In genomic region chrX:73213734-73214133, GRCh38 we compare ENCODE assay signal across 10 cellular contexts. TPM values are rescaled to one million over a fixed set of nuclear protein-coding genes. Genes with fewer than 3 reads are reported as not detected.
DNase-seq lines count a peak whose midpoint lies in the region; ATAC-seq, FAIRE-seq and TF ChIP-seq lines count a peak whose summit lies in the region.
"Had no signal": no experiment of that assay in that cellular context is flagged by ENCODE, and none has a peak within 500 bp of the region (broad histone marks: within the 10 kb centered on the region; RNA-seq: fewer than 3 reads in every experiment).

No MANE protein-coding gene starts in this region.

- no peaks in the 10 kb centered on the region for H3K79me2 ChIP-seq in osteoblast (ENCODE audit: insufficient read depth, low read length)

- H3K9me3 ChIP-seq in CD4-positive, CD25-positive, alpha-beta regulatory T cell (ENCODE audit: control insufficient read depth in 2 of 2, low read length in 2 of 2) = no peaks in the 10 kb centered on the region
- H3K9me3 ChIP-seq in NT2/D1 (ENCODE audit: insufficient read depth, low read length) (no peaks in the 10 kb centered on the region), osteoblast (ENCODE audit: low read depth, low read length) (no peaks in the 10 kb centered on the region)

- H3K4me3 ChIP-seq in CD4-positive, CD25-positive, alpha-beta regulatory T cell (ENCODE audit: low read depth, low read length) = peak overlapping the region; percentile 90
- H3K4me3 ChIP-seq in NT2/D1 (ENCODE audit: insufficient read length, low read depth) = peak overlapping the region; percentile 78
- H3K4me3 ChIP-seq in osteoblast (ENCODE audit: insufficient read depth, low read length) = no peak overlapping the region

- peak overlapping the region; percentile 80 for H3K27ac ChIP-seq in CD4-positive, CD25-positive, alpha-beta regulatory T cell (ENCODE audit: insufficient read depth, low read length, poor library complexity, severe bottlenecking)
- H3K27ac ChIP-seq in osteoblast (ENCODE audit: low read depth, low read length) = no peak overlapping the region

- peak overlapping the region in 2 of 3 donors; percentile 74 to 84 for H3K27ac Mint-ChIP-seq in CD4-positive, CD25-positive, alpha-beta regulatory T cell
- no peak overlapping the region for H3K27ac Mint-ChIP-seq in endothelial cell (ENCODE audit: unreplicated experiment)

- no peaks in the 10 kb centered on the region for H4K20me1 ChIP-seq in osteoblast (ENCODE audit: insufficient read depth, low read length)

- no peak for ATAC-seq in CD4-positive, CD25-positive, alpha-beta regulatory T cell (ENCODE audit: low read depth in 2 of 2)
- ATAC-seq in HG02763 (IDR thresholded peaks at IDR 0.05; ENCODE audit: unreplicated experiment) (no peak), GM21423 (IDR thresholded peaks at IDR 0.05; ENCODE audit: unreplicated experiment) (no peak)

- no peaks in the 10 kb centered on the region for H3K4me1 ChIP-seq in CD4-positive, CD25-positive, alpha-beta regulatory T cell (ENCODE audit: control insufficient read depth, insufficient read depth, low read length, poor library complexity, severe bottlenecking)
- H3K4me1 ChIP-seq in NT2/D1 (ENCODE audit: insufficient read depth, insufficient read length) (no peaks in the 10 kb centered on the region), osteoblast (ENCODE audit: insufficient read depth, low read length) (no peaks in the 10 kb centered on the region)

- TF ChIP-seq CTCF in endothelial cell (IDR thresholded peaks at IDR 0.05; ENCODE audit: unreplicated experiment) (no peak), osteoblast (IDR thresholded peaks at IDR 0.05; ENCODE audit: extremely low read depth, low read depth, low read length) (no peak)

- H3K9ac ChIP-seq in NT2/D1 (ENCODE audit: insufficient read length, low read depth) = peak overlapping the region; percentile 17

- peaks cover 3% of the 10 kb centered on the region for H3K27me3 ChIP-seq in CD4-positive, CD25-positive, alpha-beta regulatory T cell (ENCODE audit: control insufficient read depth, insufficient read depth, low read length)
- H3K27me3 ChIP-seq in NT2/D1 (ENCODE audit: insufficient read depth, insufficient read length) (no peaks in the 10 kb centered on the region), osteoblast (ENCODE audit: insufficient read depth, low read length) (no peaks in the 10 kb centered on the region)

- DNase-seq in CD4-positive, CD25-positive, alpha-beta regulatory T cell = no peak
- no peak for DNase-seq in NT2/D1 (ENCODE audit: low read depth, low spot score)
- DNase-seq in endothelial cell (ENCODE audit: low spot score) = no peak
- DNase-seq in osteoblast (ENCODE audit: insufficient read length, low spot score, missing footprints) = no peak
- DNase-seq in KG1 (lab: John Stamatoyannopoulos, UW) = no peak
- DNase-seq in GM19239 (ENCODE audit: insufficient read length, low spot score) = no peak
- DNase-seq: activated CD4-positive, alpha-beta T cell treated with anti-CD3 and anti-CD28 coated beads, Interleukin-2, amount 50 U/mL, for 1 hour; NCI-H345 had no signal

- FAIRE-seq in GM19239 (lab: Jason Lieb, UNC) = no peak

- H2AFZ ChIP-seq in osteoblast (ENCODE audit: low read length) = no peak overlapping the region

- H3K36me3 Mint-ChIP-seq in CD4-positive, CD25-positive, alpha-beta regulatory T cell = no peaks in the 10 kb centered on the region
- H3K36me3 Mint-ChIP-seq in endothelial cell (ENCODE audit: low read depth, unreplicated experiment) = no peaks in the 10 kb centered on the region

- H3K4me2 ChIP-seq in osteoblast (ENCODE audit: insufficient read depth, low read length) = peak overlapping the region; percentile 55

- H3K4me3 Mint-ChIP-seq in CD4-positive, CD25-positive, alpha-beta regulatory T cell = peak overlapping the region; percentile 91 to 97 (median 94)
- H3K4me3 Mint-ChIP-seq in endothelial cell (ENCODE audit: unreplicated experiment) = peak overlapping the region; percentile 97

- peaks cover 0 to 4% (median 0%) of the 10 kb centered on the region in 7 donors for H3K9me3 Mint-ChIP-seq in CD4-positive, CD25-positive, alpha-beta regulatory T cell
- H3K9me3 Mint-ChIP-seq in endothelial cell (ENCODE audit: unreplicated experiment) = no peaks in the 10 kb centered on the region

- H3K27me3 Mint-ChIP-seq in CD4-positive, CD25-positive, alpha-beta regulatory T cell = no peaks in the 10 kb centered on the region
- peaks cover 2% of the 10 kb centered on the region for H3K27me3 Mint-ChIP-seq in endothelial cell (ENCODE audit: unreplicated experiment)

- H3K36me3 ChIP-seq in CD4-positive, CD25-positive, alpha-beta regulatory T cell (ENCODE audit: control insufficient read depth, insufficient read depth, low read length) = no peaks in the 10 kb centered on the region
- H3K36me3 ChIP-seq in NT2/D1 (ENCODE audit: insufficient read depth, insufficient read length, low read length) = no peaks in the 10 kb centered on the region
- no peaks in the 10 kb centered on the region for H3K36me3 ChIP-seq in osteoblast (ENCODE audit: insufficient read depth, low read length)

- peaks cover 6 to 22% (median 14%) of the 10 kb centered on the region in 4 donors for H3K4me1 Mint-ChIP-seq in CD4-positive, CD25-positive, alpha-beta regulatory T cell
- peaks cover 16% of the 10 kb centered on the region for H3K4me1 Mint-ChIP-seq in endothelial cell (ENCODE audit: unreplicated experiment)

RNA-seq across cellular contexts. Expression of gene NAP1L2, which starts 0.9 kb away (rescaled TPM):
- 11.4 TPM for total RNA-seq in CD4-positive, CD25-positive, alpha-beta regulatory T cell
- polyA plus RNA-seq in CD4-positive, CD25-positive, alpha-beta regulatory T cell = 1 to 10 TPM; 1.4 to 4.2 (median 3.0) TPM
- total RNA-seq in endothelial cell (ENCODE audit: unreplicated experiment) (11.5 TPM), osteoblast (0.29 TPM in 1 of 2 replicates, not detected in the other)
